ENCODE assay signal across 9 cellular contexts in genomic region chr7:130998993-130999602, GRCh38.
DNase-seq lines count a peak whose midpoint lies in the region; ATAC-seq and TF ChIP-seq lines count a peak whose summit lies in the region.
"Had no signal": no experiment of that assay in that cellular context is flagged by ENCODE, and none has a peak within 500 bp of the region (broad histone marks: within the 10 kb centered on the region; RNA-seq: fewer than 3 reads in every experiment).

No MANE protein-coding gene starts in this region.

- H2BK120ac ChIP-seq in H9 (ENCODE audit: low read depth, low read length, poor library complexity, severe bottlenecking), result no peak overlapping the region

- H3K27me3 Mint-ChIP-seq in H9 (ENCODE audit: low read depth) (no peaks in the 10 kb centered on the region), endodermal cell (ENCODE audit: insufficient read depth) (no peaks in the 10 kb centered on the region)

- no peaks in the 10 kb centered on the region for H3K79me2 ChIP-seq in H9 (ENCODE audit: insufficient read depth, low read length)

- H3T11ph ChIP-seq in H9 (ENCODE audit: low read length), result no peak overlapping the region

- no peaks in the 10 kb centered on the region for H3K9me3 ChIP-seq in H9 (ENCODE audit: control insufficient read depth, low read depth, low read length)
- peaks cover 7% of the 10 kb centered on the region; the same call in 1 of the 2 replicates for H3K9me3 ChIP-seq in SK-N-MC (ENCODE audit: low read depth, low read length)
- peaks cover 11% of the 10 kb centered on the region for H3K9me3 ChIP-seq in endodermal cell (ENCODE audit: control insufficient read depth, low read length)

- H3K4ac ChIP-seq in H9 (ENCODE audit: low read depth, low read length), result no peak overlapping the region

- H3K27ac ChIP-seq in H9 (ENCODE audit: insufficient read length, low read depth, low read length) (no peak overlapping the region), SK-N-MC (0 out of 2 replicates have a peak overlapping the region, but pooled peaks have one; percentile 20), endodermal cell (ENCODE audit: low read depth, low read length) (no peak overlapping the region), skin epidermis (peak overlapping the region in 18 of 21 experiments; percentile 23 to 84 (median 62))

- no peak overlapping the region for H3K9ac ChIP-seq in H9 (ENCODE audit: extremely low read depth, insufficient read length, low read length)
- no peak overlapping the region for H3K9ac ChIP-seq in SK-N-MC (ENCODE audit: insufficient read length)
- H3K9ac ChIP-seq in endodermal cell (ENCODE audit: extremely low read depth, low read length, poor library complexity, severe bottlenecking), result no peak overlapping the region

- no peak overlapping the region for H2AFZ ChIP-seq in H9 (ENCODE audit: low read length)

- H3K4me1 Mint-ChIP-seq in H9, result peaks cover 13 to 20% of the 10 kb centered on the region in 2 experiments
- peaks cover 10% of the 10 kb centered on the region for H3K4me1 Mint-ChIP-seq in endodermal cell

- WGBS in H9 (ENCODE audit: extremely low coverage, insufficient read length, low lambda C conversion rate), result no CpG with 5 or more reads among the region's 3 CpGs
- WGBS in endodermal cell (ENCODE audit: insufficient coverage in 1 of 2, insufficient read length in 1 of 2), 2 experiments, result 92 to 100% methylated on average over 2 to 3 of the region's 3 CpGs

- peak overlapping the region in 2 of 3 experiments; percentile 75 to 80; a peak in 3 of 7 replicates for H3K27ac Mint-ChIP-seq in H9
- peak overlapping the region; percentile 81 for H3K27ac Mint-ChIP-seq in endodermal cell

- H2BK5ac ChIP-seq in H9 (ENCODE audit: insufficient read length, low read length), result no peak overlapping the region

- H3K14ac ChIP-seq in H9 (ENCODE audit: insufficient read depth, low read length), result no peak overlapping the region

- H3K27me3 ChIP-seq in H9 (ENCODE audit: insufficient read depth, low read length) (no peaks in the 10 kb centered on the region), endodermal cell (ENCODE audit: control insufficient read depth, insufficient read depth, low read length, poor library complexity, severe bottlenecking) (no peaks in the 10 kb centered on the region)

- no peak overlapping the region; a peak in 1 of 5 replicates for H3K4me3 Mint-ChIP-seq in H9
- no peak overlapping the region for H3K4me3 Mint-ChIP-seq in endodermal cell

- H2BK15ac ChIP-seq in H9 (ENCODE audit: low read depth, low read length), result no peak overlapping the region

- no peak overlapping the region for H2AK5ac ChIP-seq in H9 (ENCODE audit: insufficient read length, low read length)

- H4K5ac ChIP-seq in H9 (ENCODE audit: insufficient read length, low read depth, low read length), result no peak overlapping the region

- H3K4me3 ChIP-seq in SK-N-MC (no peak overlapping the region), endodermal cell (ENCODE audit: low read length) (no peak overlapping the region), skin epidermis (no peak overlapping the region)

- peaks cover 9% of the 10 kb centered on the region; the same call in 1 of the 2 replicates for H3K36me3 ChIP-seq in SK-N-MC (ENCODE audit: insufficient read depth, low read length)
- H3K36me3 ChIP-seq in endodermal cell (ENCODE audit: control insufficient read depth, insufficient read depth, low read length), result no peaks in the 10 kb centered on the region

- no peaks in the 10 kb centered on the region for H3K23me2 ChIP-seq in H9 (ENCODE audit: insufficient read length, low read depth, low read length, poor library complexity, severe bottlenecking)

- H3K4me1 ChIP-seq in H9 (ENCODE audit: insufficient read depth, low read length) (no peaks in the 10 kb centered on the region), endodermal cell (ENCODE audit: control insufficient read depth, insufficient read depth, low read length) (no peaks in the 10 kb centered on the region)

- no peak overlapping the region for H4K91ac ChIP-seq in H9 (ENCODE audit: insufficient read length, low read depth, low read length)

- H3K36me3 Mint-ChIP-seq in H9 (ENCODE audit: insufficient read depth in 1 of 3, low read depth in 3 of 3), result peaks cover 7 to 8% (median 7%) of the 10 kb centered on the region in 3 experiments; a peak in 5 of 7 replicates
- H3K36me3 Mint-ChIP-seq in endodermal cell (ENCODE audit: low read depth), result no peaks in the 10 kb centered on the region

- ATAC-seq in GM18867 (IDR thresholded peaks at IDR 0.05; ENCODE audit: unreplicated experiment) (no peak), HG03196 (IDR thresholded peaks at IDR 0.05; ENCODE audit: unreplicated experiment) (no peak)

- no peak overlapping the region for H3K4me2 ChIP-seq in H9 (ENCODE audit: insufficient read depth, insufficient read length, low read length)

- no peak overlapping the region for H3K18ac ChIP-seq in H9 (ENCODE audit: insufficient read length, low read depth, low read length)

- H3K23ac ChIP-seq in H9 (ENCODE audit: insufficient read length, low read depth, low read length), result no peak overlapping the region

- H3K79me1 ChIP-seq in H9 (ENCODE audit: insufficient read depth, low read depth, low read length, poor library complexity, severe bottlenecking), result no peaks in the 10 kb centered on the region

- DNase-seq in H9, result no peak
- no peak for DNase-seq in SK-N-MC (ENCODE audit: low read depth, low spot score)
- DNase-seq in endodermal cell, result no peak
- no peak for DNase-seq in NCI-H128 (lab: John Stamatoyannopoulos, UW; ENCODE audit: unreplicated experiment)
- no peak for DNase-seq in GOT3 (lab: John Stamatoyannopoulos, UW)
- DNase-seq: NCI-H1105 treated with DMSO at 0.1 percent for 48 hours had no signal

- no peak overlapping the region for H3K56ac ChIP-seq in H9 (ENCODE audit: insufficient read length, low read depth, low read length)

- no peaks in the 10 kb centered on the region for H4K20me1 ChIP-seq in H9 (ENCODE audit: control insufficient read depth, insufficient read depth, insufficient read length)

- H3K9me3 Mint-ChIP-seq in H9, result peaks cover 6% of the 10 kb centered on the region in 2 experiments; a peak in 3 of 5 replicates
- H3K9me3 Mint-ChIP-seq in endodermal cell, result peaks cover 8% of the 10 kb centered on the region

- TF ChIP-seq CTCF in H9 (conservative IDR thresholded peaks at IDR 0.05), result no peak
- no peak for TF ChIP-seq CTCF in endodermal cell (conservative IDR thresholded peaks at IDR 0.05)

- H2BK12ac ChIP-seq in H9 (ENCODE audit: insufficient read length, low read depth, low read length), result no peak overlapping the region

- no peak overlapping the region for H2BK20ac ChIP-seq in H9 (ENCODE audit: low read depth, low read length, poor library complexity, severe bottlenecking)

- no peak overlapping the region for H4K8ac ChIP-seq in H9 (replicated peaks; ENCODE audit: insufficient read length, low read depth, low read length)

Comparison
In these comparisons a context has a peak if more than half of its experiments do, and no peak if none do; other contexts are left out.
1. H3K27ac ChIP-seq: peak in SK-N-MC (single experiment) and skin epidermis (18 of 21); none in H9 (single experiment) and endodermal cell (single experiment).